ENCODE assay signal across 8 cellular contexts in the genomic region with DNA sequence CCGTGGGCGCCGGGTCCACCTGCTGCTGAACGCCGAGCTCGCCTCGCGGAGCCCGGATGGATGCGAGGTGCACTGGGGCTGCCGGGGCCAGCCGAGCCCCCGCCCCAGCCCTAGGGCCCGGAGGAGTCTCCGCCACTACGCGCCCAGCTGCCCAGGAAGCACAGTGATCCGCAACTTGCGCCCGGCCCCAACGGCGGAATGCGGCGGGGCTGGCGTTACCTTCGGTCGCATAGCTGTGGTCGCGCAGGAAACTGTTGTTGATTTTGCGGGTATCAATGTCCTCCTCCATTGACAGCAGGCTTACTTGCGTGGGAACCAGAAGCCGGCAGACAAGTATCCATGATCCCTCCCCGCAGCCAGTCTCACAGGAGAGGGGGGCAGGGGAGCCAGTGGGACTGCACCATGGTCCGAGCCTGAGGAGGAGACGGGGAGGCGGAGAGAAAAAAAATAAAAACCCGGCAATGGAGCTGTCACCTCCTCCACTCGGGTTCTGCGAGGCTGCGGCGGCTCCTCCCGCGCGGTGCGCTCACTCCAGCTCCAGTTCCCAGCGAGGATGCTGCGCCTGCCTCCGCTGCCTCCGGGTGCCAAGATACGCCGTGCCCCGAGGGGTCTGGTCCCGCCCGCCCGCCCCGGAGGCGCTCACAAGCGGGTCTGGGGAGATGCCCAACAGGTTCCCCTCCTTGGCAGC. TPM values are rescaled to one million over a fixed set of nuclear protein-coding genes. Genes with fewer than 3 reads are reported as not detected.
DNase-seq lines count a peak whose midpoint lies in the region; TF ChIP-seq lines count a peak whose summit lies in the region.

No MANE protein-coding gene starts in this region.

- no peaks in the 10 kb centered on the region for H3K4me1 Mint-ChIP-seq in HFFc6 (ENCODE audit: low read depth)

- H3K9ac ChIP-seq in adipocyte (ENCODE audit: low read length) (no peak overlapping the region), rectal smooth muscle tissue (ENCODE audit: low read length) (no peak overlapping the region)

- H3K4me1 ChIP-seq in adipocyte (ENCODE audit: control insufficient read depth, insufficient read depth, low read length) = peaks cover 11% of the 10 kb centered on the region
- no peaks in the 10 kb centered on the region for H3K4me1 ChIP-seq in rectal smooth muscle tissue (ENCODE audit: control insufficient read depth, insufficient read depth, low read length)

- peaks cover 4% of the 10 kb centered on the region; the same call in 1 of the 2 replicates for H3K36me3 Mint-ChIP-seq in HFFc6 (ENCODE audit: low read depth)

- no peaks in the 10 kb centered on the region for H3K36me3 ChIP-seq in adipocyte (ENCODE audit: control insufficient read depth, insufficient read depth, low read length, severe bottlenecking)
- no peaks in the 10 kb centered on the region for H3K36me3 ChIP-seq in rectal smooth muscle tissue (ENCODE audit: control insufficient read depth, insufficient read depth, low read length)

- H3K27me3 ChIP-seq in adipocyte (replicated peaks; ENCODE audit: control insufficient read depth, insufficient read depth, low read length) (peaks cover 16% of the 10 kb centered on the region), rectal smooth muscle tissue (ENCODE audit: control insufficient read depth, insufficient read depth, low read length) (peaks cover 3% of the 10 kb centered on the region)

- no peaks in the 10 kb centered on the region for H3K9me3 ChIP-seq in adipocyte (ENCODE audit: control insufficient read depth, low read length)

- no peak overlapping the region for H3K27ac Mint-ChIP-seq in HFFc6

- no peak overlapping the region for H3K27ac ChIP-seq in rectal smooth muscle tissue (ENCODE audit: low read depth, low read length)

- no peaks in the 10 kb centered on the region for H3K27me3 Mint-ChIP-seq in HFFc6 (ENCODE audit: insufficient read depth)

- no peak for TF ChIP-seq CTCF in HFFc6 (IDR thresholded peaks at IDR 0.05)

- DNase-seq in NCI-H1417 (lab: John Stamatoyannopoulos, UW) (peak; percentile 39 to 67 (median 66)), NCI-H1417 treated with DMSO at 0.1 percent for 48 hours (lab: John Stamatoyannopoulos, UW) (no peak), NCI-H2227 (lab: John Stamatoyannopoulos, UW; ENCODE audit: unreplicated experiment) (peak; percentile 54), adipocyte (ENCODE audit: low read depth) (peak; percentile 32), hypothalamus (lab: John Stamatoyannopoulos, UW) (peak in 36 of 51 donors; percentile 17 to 82 (median 56)), pons (ENCODE audit: low spot score) (no peak), HFFc6 (no peak)

- no peak overlapping the region for H3K4me3 Mint-ChIP-seq in HFFc6

- peaks cover 9% of the 10 kb centered on the region for H3K9me3 Mint-ChIP-seq in HFFc6

- peak overlapping the region; percentile 78 for H3K4me3 ChIP-seq in adipocyte (ENCODE audit: low read length)
- peak overlapping the region; percentile 70 for H3K4me3 ChIP-seq in rectal smooth muscle tissue (ENCODE audit: low read length)

RNA-seq across cellular contexts. Expression of a gene that starts 0.6 kb away (rescaled TPM):
- not detected for total RNA-seq in HFFc6 (2021; fragmentation: NEBNext Ultra II Directional; extraction: Animal tissue kit (Norgen Biotek cat#: 25700))

Comparison
In these comparisons a context has a peak if more than half of its experiments do, and no peak if none do; other contexts are left out.
1. DNase-seq: peak in NCI-H1417 (3 of 3), NCI-H2227 (single experiment), adipocyte (single experiment) and hypothalamus (36 of 51); none in NCI-H1417 treated with DMSO at 0.1 percent for 48 hours (single experiment), pons (single experiment) and HFFc6 (single experiment).